2 cellular contexts compared by ENCODE assay signal in the genomic region with DNA sequence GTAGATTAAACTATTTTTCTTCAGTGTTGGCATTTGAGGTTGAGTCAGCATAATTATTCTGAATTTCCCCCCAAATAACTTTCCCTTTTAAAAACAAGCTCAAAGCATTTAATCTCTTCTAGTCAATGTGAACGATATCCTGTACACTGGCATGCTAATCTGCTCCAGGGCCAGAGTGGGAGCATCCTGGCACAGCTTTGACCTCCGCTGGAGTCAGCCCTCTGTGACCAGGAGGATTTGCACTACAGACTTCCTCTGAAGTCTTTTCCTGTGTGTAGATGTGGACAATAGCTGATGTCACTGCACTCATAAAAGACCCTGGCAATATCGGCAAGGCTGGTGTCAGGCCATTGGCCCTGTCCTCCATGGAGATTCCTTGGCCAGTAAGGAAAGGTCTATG.
A peak's percentile ranks its signal among the peaks of the same experiment; 100 is the strongest.
TF ChIP-seq lines count a peak whose summit lies in the region.

No MANE protein-coding gene starts in this region.

TF ChIP-seq in A549, 52 proteins besides CTCF, POLR2A, EP300 and RAD21:
- TF ChIP-seq MAFK (IDR thresholded peaks at IDR 0.05; ENCODE audit: partially characterized antibody), result peak; percentile 8
- no peak for TF ChIP-seq HDAC2 (IDR thresholded peaks at IDR 0.05)
TF ChIP-seq in A549: peak in this region for 1.

TF ChIP-seq in K562, 482 proteins besides CTCF, POLR2A, EP300 and RAD21:
- TF ChIP-seq ZNF316 (IDR thresholded peaks at IDR 0.05), result 0 out of 2 replicates have a peak, but pooled peaks have one; percentile 2
- TF ChIP-seq CREB1 (IDR thresholded peaks at IDR 0.05), result no peak
- TF ChIP-seq CREB1 (CRISPR knock-in tag; IDR thresholded peaks at IDR 0.05), result no peak
TF ChIP-seq in K562: peak in this region for 1.
